ENCODE assay signal across 33 cellular contexts in genomic region chr1:182062223-182062622, GRCh38. TPM values are rescaled to one million over a fixed set of nuclear protein-coding genes. Genes with fewer than 3 reads are reported as not detected.
"Had no signal": no experiment of that assay in that cellular context is flagged by ENCODE, and none has a peak within 500 bp of the region (broad histone marks: within the 10 kb centered on the region; RNA-seq: fewer than 3 reads in every experiment).

No MANE protein-coding gene starts in this region.

- FAIRE-seq: colon, endometrium, endothelial cell of umbilical vein, frontal cortex had no signal

- H3K4me3 ChIP-seq: colonic mucosa, coronary artery, esophagus muscularis mucosa, esophagus squamous epithelium, gastrocnemius medialis, gastroesophageal sphincter, heart left ventricle, heart right ventricle had no signal

- DNase-seq: colonic mucosa; cortex of kidney; dermis blood vessel endothelial cell; dorsolateral prefrontal cortex; effector CD4-positive, alpha-beta T cell; effector CD8-positive, alpha-beta T cell; effector memory CD4-positive, alpha-beta T cell; effector memory CD8-positive, alpha-beta T cell; erythroblast; esophagus squamous epithelium; foreskin fibroblast; foreskin keratinocyte; foreskin melanocyte; gastrocnemius medialis; glutamatergic neuron; head of caudate nucleus; heart left ventricle; heart right ventricle had no signal

- H3K4me1 ChIP-seq: colonic mucosa, foreskin keratinocyte, gastrocnemius medialis, gastroesophageal sphincter, heart left ventricle, heart right ventricle had no signal

- H3K27ac ChIP-seq: colonic mucosa, coronary artery, dorsolateral prefrontal cortex, epithelial cell of prostate, esophagus muscularis mucosa, esophagus squamous epithelium, foreskin keratinocyte, gastrocnemius medialis, gastroesophageal sphincter, heart left ventricle, heart right ventricle had no signal

- ATAC-seq: effector memory CD8-positive, alpha-beta T cell; esophagus mucosa; gastrocnemius medialis; gastroesophageal sphincter; heart left ventricle; heart right ventricle had no signal

- H3K27me3 ChIP-seq: colonic mucosa had no signal

- H3K36me3 ChIP-seq: colonic mucosa, esophagus muscularis mucosa, esophagus squamous epithelium, gastrocnemius medialis, gastroesophageal sphincter, heart left ventricle, heart right ventricle had no signal

- H3K9me3 ChIP-seq: colonic mucosa, esophagus squamous epithelium, gastrocnemius medialis had no signal

RNA-seq across cellular contexts. Expression of gene ZNF648, which starts 0.7 kb away (rescaled TPM):
- total RNA-seq: dermis blood vessel endothelial cell, dermis microvascular lymphatic vessel endothelial cell, endothelial cell of umbilical vein, epithelial cell of proximal tubule, esophagus muscularis mucosa, fibroblast of lung, fibroblast of villous mesenchyme, foreskin keratinocyte, gastroesophageal sphincter, glomerular endothelial cell, heart left ventricle had no signal
- polyA plus RNA-seq: endothelial cell of umbilical vein, esophagus, fibroblast of lung, foreskin keratinocyte, heart left ventricle, heart right ventricle had no signal
